ENCODE assay signal across 8 cellular contexts in the genomic region with DNA sequence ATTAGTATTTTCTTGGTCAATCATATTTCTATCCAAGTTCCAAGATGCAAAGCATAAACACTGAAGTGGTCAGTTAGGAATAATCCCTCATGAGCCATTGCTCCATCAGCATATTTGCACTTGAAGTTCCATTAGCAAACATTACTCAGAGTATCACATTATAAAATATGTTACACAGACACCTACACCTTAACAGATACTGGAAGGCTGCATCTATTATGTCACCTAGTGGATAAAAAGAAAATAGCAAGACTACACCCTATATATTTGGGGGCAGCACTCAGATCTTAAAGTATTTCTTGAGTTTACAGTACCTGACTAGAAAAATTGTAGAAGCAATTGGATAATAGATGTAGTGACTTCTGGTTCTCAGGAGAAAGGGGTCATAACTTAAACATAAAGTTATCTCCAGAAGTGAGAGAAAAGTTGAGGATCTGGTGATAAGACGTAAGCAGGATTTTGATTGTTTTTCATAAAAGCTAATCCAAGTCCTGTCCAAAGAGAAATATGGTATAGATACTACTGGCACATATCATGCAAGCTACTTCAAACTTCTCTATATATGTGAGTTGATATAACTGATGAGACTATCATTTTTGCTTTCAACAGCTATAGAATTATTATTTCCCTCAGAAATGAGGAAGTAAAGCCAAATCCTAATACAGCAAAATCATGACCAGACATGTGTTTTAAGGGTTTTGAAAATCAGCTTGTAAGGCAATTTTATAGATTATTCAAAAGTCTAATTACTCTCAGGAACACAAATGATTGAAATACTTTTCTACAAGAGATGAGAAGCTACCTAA.
A peak's percentile ranks its signal among the peaks of the same experiment; 100 is the strongest.
DNase-seq lines count a peak whose midpoint lies in the region; ATAC-seq and TF ChIP-seq lines count a peak whose summit lies in the region.

No MANE protein-coding gene starts in this region.

- 94 to 100% (median 100%) methylated on average over 1 of the region's 1 CpG for WGBS in psoas muscle, 3 donors

- H3K27ac ChIP-seq in left lung (no peak overlapping the region), psoas muscle (no peak overlapping the region)

- H3K36me3 ChIP-seq in left lung (no peaks in the 10 kb centered on the region), psoas muscle (ENCODE audit: insufficient read depth in 1 of 2, low read depth in 1 of 2) (no peaks in the 10 kb centered on the region)

- DNase-seq in AML-193 (lab: John Stamatoyannopoulos, UW): peak; percentile 34 to 42
- peak; percentile 37 for DNase-seq in SK-N-DZ (ENCODE audit: low spot score)
- no peak for DNase-seq in left lung
- no peak for DNase-seq in psoas muscle
- DNase-seq in HuH-7.5 (ENCODE audit: low spot score): no peak
- no peak for DNase-seq in NOMO-1 treated with dmso at 0.1 percent for 144 hours (lab: John Stamatoyannopoulos, UW; ENCODE audit: unreplicated experiment)

- intact Hi-C loops in left lung (cut with DNase I): no loop called here
- intact Hi-C loops in psoas muscle (cut with DNase I): no loop called here

- H3K27me3 ChIP-seq in left lung (no peaks in the 10 kb centered on the region), psoas muscle (ENCODE audit: insufficient read depth in 3 of 3, low read length in 2 of 3) (no peaks in the 10 kb centered on the region)

- ATAC-seq in GM19043 (IDR thresholded peaks at IDR 0.05; ENCODE audit: low read depth, unreplicated experiment) (peak; percentile 85), HG03108 (IDR thresholded peaks at IDR 0.05; ENCODE audit: unreplicated experiment) (peak; percentile 92), left lung (peak; percentile 77), psoas muscle (no peak)

- H3K4me3 ChIP-seq in left lung (no peak overlapping the region), psoas muscle (no peak overlapping the region)

- TF ChIP-seq CTCF in left lung (IDR thresholded peaks at IDR 0.05) (peak; percentile 7 to 8), psoas muscle (IDR thresholded peaks at IDR 0.05) (no peak)

- no peaks in the 10 kb centered on the region for H3K9me3 ChIP-seq in left lung
- no peaks in the 10 kb centered on the region for H3K9me3 ChIP-seq in psoas muscle

- no peaks in the 10 kb centered on the region for H3K4me1 ChIP-seq in left lung
- no peaks in the 10 kb centered on the region for H3K4me1 ChIP-seq in psoas muscle

Comparison
In these comparisons a context has a peak if more than half of its experiments do, and no peak if none do; other contexts are left out.
1. DNase-seq: peak in AML-193 (2 of 2) and SK-N-DZ (single experiment); none in left lung (0 of 2), psoas muscle (0 of 2), HuH-7.5 (single experiment) and NOMO-1 treated with dmso at 0.1 percent for 144 hours (single experiment).
2. ATAC-seq: peak in GM19043 (single experiment), HG03108 (single experiment) and left lung (single experiment); none in psoas muscle (0 of 4).